ENCODE assay signal across 18 cellular contexts in the genomic region with DNA sequence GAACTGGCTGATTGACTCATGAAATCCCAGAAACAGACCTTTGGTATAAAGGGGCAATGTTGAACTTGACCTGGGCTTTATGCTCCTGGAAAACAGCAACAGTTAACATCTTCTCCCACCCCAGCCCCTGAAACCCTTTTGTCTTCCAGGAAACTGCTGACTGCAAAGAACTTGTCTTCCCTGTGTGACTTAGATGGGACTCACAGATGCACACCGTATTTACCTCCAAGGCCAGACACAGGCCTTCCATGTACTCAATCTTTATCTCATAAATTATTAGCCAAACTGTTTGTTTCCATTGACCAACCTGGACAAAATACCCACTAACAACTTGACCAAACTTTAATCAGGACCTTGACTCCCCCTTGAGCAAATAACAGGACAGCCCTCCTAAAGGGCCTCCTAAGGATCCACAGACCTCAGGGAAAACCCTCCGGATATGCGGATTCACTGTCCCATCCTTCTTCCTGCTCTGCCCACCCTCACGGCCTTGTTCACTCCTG. TPM values are rescaled to one million over a fixed set of nuclear protein-coding genes. Genes with fewer than 3 reads are reported as not detected.
DNase-seq lines count a peak whose midpoint lies in the region; ATAC-seq, FAIRE-seq and TF ChIP-seq lines count a peak whose summit lies in the region.
"Had no signal": no experiment of that assay in that cellular context is flagged by ENCODE, and none has a peak within 500 bp of the region (broad histone marks: within the 10 kb centered on the region; RNA-seq: fewer than 3 reads in every experiment).

No MANE protein-coding gene starts in this region.

- POLR2A ChIA-PET in Caco-2 (lab: Charles Lee) = no interaction called here
- POLR2A ChIA-PET in HepG2 (lab: Yijun Ruan, JAX) = no interaction called here
- POLR2A ChIA-PET in RWPE1 (lab: Yijun Ruan, JAX; ENCODE audit: low non-redundant PET) = no interaction called here

- ATAC-seq in HepG2 = peak; percentile 71
- ATAC-seq in HG02870 (IDR thresholded peaks at IDR 0.05; ENCODE audit: unreplicated experiment) = no peak
- ATAC-seq: CD8-positive, alpha-beta T cell; HCT116 had no signal

- DNase-seq in Caco-2 = no peak
- no peak for DNase-seq in astrocyte (ENCODE audit: low read depth)
- DNase-seq in HepG2 (ENCODE audit: low spot score) = peak; percentile 57
- DNase-seq in osteocyte (ENCODE audit: extremely low spot score, unreplicated experiment) = no peak
- DNase-seq in RWPE1 (ENCODE audit: low spot score) = no peak
- no peak for DNase-seq in DMS153 (lab: John Stamatoyannopoulos, UW)
- DNase-seq: 8988T; CD8-positive, alpha-beta T cell; DMS 273 treated with DMSO at 0.1 percent for 48 hours; GOT3; H7; HFFc6 had no signal

- no peak for TF ChIP-seq CTCF in Caco-2 (IDR thresholded peaks at IDR 0.05; ENCODE audit: insufficient read depth in 1 of 2, low read depth in 1 of 2, low read length in 1 of 2, severe bottlenecking in 1 of 2, unreplicated experiment in 1 of 2)
- no peak for TF ChIP-seq CTCF in astrocyte (IDR thresholded peaks at IDR 0.05; ENCODE audit: insufficient read depth, low read depth, low read length)
- no peak for TF ChIP-seq CTCF in HepG2 (CRISPR knock-in tag; IDR thresholded peaks at IDR 0.05)
- no peak for TF ChIP-seq CTCF in osteocyte (IDR thresholded peaks at IDR 0.05)
- TF ChIP-seq CTCF in RWPE1 (conservative IDR thresholded peaks at IDR 0.05; ENCODE audit: low read depth) = no peak

- no TSS peak for BruUV-seq in Caco-2 (replicated peaks; lab: Mats Ljungman, UMichigan)
- no TSS peak for BruUV-seq in HepG2 (replicated peaks; lab: Mats Ljungman, UMichigan)

- peak overlapping the region; percentile 37 for H3K27ac Mint-ChIP-seq in Caco-2 (ENCODE audit: unreplicated experiment)
- H3K27ac Mint-ChIP-seq in astrocyte (ENCODE audit: unreplicated experiment) = peak overlapping the region; percentile 20
- peak overlapping the region; percentile 73 for H3K27ac Mint-ChIP-seq in osteocyte (ENCODE audit: unreplicated experiment)
- H3K27ac Mint-ChIP-seq: CD8-positive, alpha-beta T cell; HFFc6 had no signal

- H3K36me3 ChIP-seq in Caco-2 (ENCODE audit: control insufficient read depth, insufficient read depth, low read length) (no peaks in the 10 kb centered on the region), astrocyte (ENCODE audit: insufficient read depth, low read length) (no peaks in the 10 kb centered on the region), HepG2 (replicated peaks in 1 of 2; ENCODE audit: control insufficient read depth in 1 of 2, insufficient read depth in 2 of 2, low read length in 2 of 2) (no peaks in the 10 kb centered on the region)
- H3K36me3 ChIP-seq: BLaER1 had no signal

- H3K79me2 ChIP-seq in astrocyte (ENCODE audit: insufficient read depth, low read length) = no peaks in the 10 kb centered on the region
- H3K79me2 ChIP-seq in HepG2 (ENCODE audit: insufficient read depth, low read length) = no peaks in the 10 kb centered on the region

- H3K27ac ChIP-seq in astrocyte (ENCODE audit: low read depth, low read length) (no peak overlapping the region), HepG2 (ENCODE audit: extremely low read length, insufficient read depth, low read length) (peak overlapping the region; percentile 36), RWPE1 (no peak overlapping the region)
- H3K27ac ChIP-seq: BLaER1, KMS-11 had no signal

- FAIRE-seq in astrocyte (lab: Jason Lieb, UNC) = no peak
- FAIRE-seq in HepG2 (lab: Jason Lieb, UNC) = peak; percentile 74
- FAIRE-seq: G401.6, GM12892 had no signal

- TF ChIP-seq EP300 in HepG2 (IDR thresholded peaks at IDR 0.05; ENCODE audit: low read depth in 2 of 2, low read length in 2 of 2) = peak in 1 of 2 experiments; percentile 56; a peak in 1 of 4 replicates
- TF ChIP-seq EP300 in HepG2 (CRISPR knock-in tag; IDR thresholded peaks at IDR 0.05; ENCODE audit: borderline replicate concordance) = no peak

- no peak for TF ChIP-seq POLR2A in HepG2 (IDR thresholded peaks at IDR 0.05; ENCODE audit: insufficient read depth in 1 of 2, low read depth in 2 of 2, low read length in 2 of 2)

- H3K4me2 ChIP-seq in astrocyte (ENCODE audit: low read length) (no peak overlapping the region), HepG2 (ENCODE audit: low read depth, low read length) (peak overlapping the region; percentile 50)
- H3K4me2 ChIP-seq: BLaER1, KMS-11 had no signal

- no peak overlapping the region for H2AFZ ChIP-seq in astrocyte (ENCODE audit: low read depth, low read length)
- H2AFZ ChIP-seq in HepG2 (ENCODE audit: low read length) = no peak overlapping the region

- H3K36me3 Mint-ChIP-seq in Caco-2 (ENCODE audit: insufficient read depth, unreplicated experiment) (no peaks in the 10 kb centered on the region), astrocyte (ENCODE audit: low read depth, unreplicated experiment) (no peaks in the 10 kb centered on the region), osteocyte (ENCODE audit: unreplicated experiment) (peaks cover 11% of the 10 kb centered on the region)
- H3K36me3 Mint-ChIP-seq: CD8-positive, alpha-beta T cell had no signal

- H3K4me3 Mint-ChIP-seq in Caco-2 (ENCODE audit: unreplicated experiment) = no peak overlapping the region
- no peak overlapping the region for H3K4me3 Mint-ChIP-seq in astrocyte (ENCODE audit: unreplicated experiment)
- H3K4me3 Mint-ChIP-seq in osteocyte (ENCODE audit: unreplicated experiment) = no peak overlapping the region
- H3K4me3 Mint-ChIP-seq: CD8-positive, alpha-beta T cell; HFFc6 had no signal

- H3K9ac ChIP-seq in astrocyte (ENCODE audit: low read length) = no peak overlapping the region
- no peak overlapping the region for H3K9ac ChIP-seq in HepG2 (ENCODE audit: insufficient read depth, low read depth, low read length)
- H3K9ac ChIP-seq: BLaER1, KMS-11 had no signal

- H4K20me1 ChIP-seq in astrocyte (ENCODE audit: insufficient read depth, low read length) = no peaks in the 10 kb centered on the region
- H4K20me1 ChIP-seq in HepG2 (ENCODE audit: insufficient read depth, low read length) = no peaks in the 10 kb centered on the region
- H4K20me1 ChIP-seq: BLaER1 had no signal

- 8% methylated on average over 4 of the region's 4 CpGs for WGBS in HepG2 (ENCODE audit: low lambda C conversion rate)

- CTCF ChIA-PET in Caco-2 (lab: Charles Lee) = no interaction called here
- CTCF ChIA-PET in HepG2 (lab: Yijun Ruan, JAX; ENCODE audit: low intra/inter-chr PET ratio, low total read pairs) = no interaction called here
- CTCF ChIA-PET in RWPE1 (lab: Yijun Ruan, JAX) = no interaction called here

- in situ Hi-C loops in HepG2 (cut with HindIII; ENCODE audit: extremely low pct_ligation_motif_present, low pct_unique_long_range_greater_than_20kb) = loop anchor here (10.0 kb wide), 1 partner anchor 68 kb away; no protein-coding TSS in a partner anchor

- intact Hi-C loops in Caco-2 (cut with micrococcal nuclease; ENCODE audit: unreplicated experiment) = no loop called here
- intact Hi-C loops in HepG2 (cut with micrococcal nuclease; ENCODE audit: unreplicated experiment) = loop anchor here (5.0 kb wide), 1 partner anchor 34 kb away; a partner anchor contains a TSS

- H3K4me1 ChIP-seq in Caco-2 (peaks cover 32% of the 10 kb centered on the region), astrocyte (ENCODE audit: insufficient read depth, low read length) (no peaks in the 10 kb centered on the region), HepG2 (ENCODE audit: insufficient read depth, low read length) (peaks cover 57% of the 10 kb centered on the region)
- H3K4me1 ChIP-seq: BLaER1 had no signal

- H3K4me1 Mint-ChIP-seq in Caco-2 (ENCODE audit: low read depth, unreplicated experiment) (peaks cover 17% of the 10 kb centered on the region), astrocyte (ENCODE audit: low read depth, unreplicated experiment) (peaks cover 13% of the 10 kb centered on the region), osteocyte (ENCODE audit: unreplicated experiment) (peaks cover 64% of the 10 kb centered on the region)

- no peaks in the 10 kb centered on the region for H3K27me3 ChIP-seq in Caco-2 (replicated peaks; ENCODE audit: control insufficient read depth, insufficient read depth, low read length)
- H3K27me3 ChIP-seq in astrocyte (ENCODE audit: insufficient read depth, low read length) = no peaks in the 10 kb centered on the region
- H3K27me3 ChIP-seq in HepG2 (ENCODE audit: control insufficient read depth in 1 of 2, insufficient read depth in 2 of 2, low read length in 2 of 2) = no peaks in the 10 kb centered on the region
- H3K27me3 ChIP-seq: BLaER1 had no signal

- H3K9me3 ChIP-seq in Caco-2 (0 out of 2 replicates have a peak, but pooled peaks cover 3% of the 10 kb centered on the region), astrocyte (ENCODE audit: insufficient read depth, low read depth, low read length) (no peaks in the 10 kb centered on the region), HepG2 (ENCODE audit: low read length) (no peaks in the 10 kb centered on the region)
- H3K9me3 ChIP-seq: BLaER1 had no signal

- H3K27me3 Mint-ChIP-seq in Caco-2 (ENCODE audit: insufficient read depth, unreplicated experiment) (no peaks in the 10 kb centered on the region), astrocyte (ENCODE audit: low read depth, unreplicated experiment) (no peaks in the 10 kb centered on the region), osteocyte (ENCODE audit: unreplicated experiment) (no peaks in the 10 kb centered on the region)

- no peak for TF ChIP-seq RAD21 in HepG2 (CRISPR knock-in tag; IDR thresholded peaks at IDR 0.05)

- H3K4me3 ChIP-seq in Caco-2 (ENCODE audit: low read depth, low read length) = no peak overlapping the region
- H3K4me3 ChIP-seq in astrocyte (ENCODE audit: insufficient read depth, low read depth, low read length) = no peak overlapping the region
- H3K4me3 ChIP-seq in HepG2 (replicated peaks in 1 of 3; ENCODE audit: insufficient read depth in 1 of 3, low read depth in 2 of 3, low read length in 3 of 3) = peak overlapping the region in 2 of 3 experiments; percentile 3 to 32; a peak in 2 of 6 replicates
- H3K4me3 ChIP-seq: BLaER1 had no signal

- H3K9me3 Mint-ChIP-seq in Caco-2 (ENCODE audit: unreplicated experiment) (no peaks in the 10 kb centered on the region), astrocyte (ENCODE audit: unreplicated experiment) (no peaks in the 10 kb centered on the region), osteocyte (ENCODE audit: unreplicated experiment) (peaks cover 3% of the 10 kb centered on the region)
- H3K9me3 Mint-ChIP-seq: CD8-positive, alpha-beta T cell; HFFc6 had no signal

RNA-seq across cellular contexts. Expression of a gene that starts 36.3 kb away (rescaled TPM):
- total RNA-seq in Caco-2 (2022) (0.11 and 0.51 TPM in 2 replicates), astrocyte (5.3 and 11.8 TPM in 2 replicates), HepG2 (2016; rRNA removed; fragmentation: Illumina TruSeq; extraction: Trizol) (25.5 and 27.2 TPM in 2 replicates), osteocyte (134 and 139 TPM in 2 replicates)
- 4.1 and 5.8 TPM in 2 replicates for total RNA-seq in HepG2 (2016; cell fraction: cytosol; rRNA removed; fragmentation: Illumina TruSeq; extraction: Trizol; ENCODE audit: low read depth)
- total RNA-seq in HepG2 (2016; cell fraction: insoluble cytoplasmic fraction; rRNA removed; fragmentation: Illumina TruSeq; extraction: Trizol) = 24.4 and 26.8 TPM in 2 replicates
- total RNA-seq in HepG2 (2016; cell fraction: membrane; rRNA removed; fragmentation: Illumina TruSeq; extraction: Trizol) = 8.1 and 8.3 TPM in 2 replicates
- 50.2 and 51.9 TPM in 2 replicates for total RNA-seq in HepG2 (2016; cell fraction: nucleus; rRNA removed; fragmentation: Illumina TruSeq; extraction: Trizol)
- 15.2 and 15.3 TPM in 2 replicates for polyA plus RNA-seq in HepG2 (2011; rRNA removed)
- 14.0 and 14.4 TPM in 2 replicates for polyA plus RNA-seq in HepG2 (2011; cell fraction: cytosol; rRNA removed)
- polyA plus RNA-seq in HepG2 (2011; cell fraction: nucleus; rRNA removed) = 40.5 and 45.2 TPM in 2 replicates
- 12.3 and 17.3 TPM in 2 replicates for polyA plus RNA-seq in HepG2 (2012)
- polyA plus RNA-seq in HepG2 (2016; cell fraction: cytosol; fragmentation: Illumina TruSeq; extraction: Trizol; ENCODE audit: low read depth) = 1.0 TPM in 2 replicates
- 19.5 and 19.7 TPM in 2 replicates for polyA plus RNA-seq in HepG2 (2016; cell fraction: insoluble cytoplasmic fraction; fragmentation: Illumina TruSeq; extraction: Trizol; ENCODE audit: low read depth)
- 2.4 and 2.7 TPM in 2 replicates for polyA plus RNA-seq in HepG2 (2016; cell fraction: membrane; fragmentation: Illumina TruSeq; extraction: Trizol; ENCODE audit: low read depth)
- polyA plus RNA-seq in HepG2 (2016; cell fraction: nucleus; fragmentation: Illumina TruSeq; extraction: Trizol; ENCODE audit: insufficient read depth, low read depth) = 45.5 and 46.6 TPM in 2 replicates
- polyA minus RNA-seq in HepG2 (2011; rRNA and poly(A)+ RNA removed; ENCODE audit: low replicate concordance) = 0.26 and 56.3 TPM in 2 replicates
- 27.0 and 35.0 TPM in 2 replicates for polyA minus RNA-seq in HepG2 (2011; cell fraction: cytosol; rRNA and poly(A)+ RNA removed)
- 83.7 and 91.6 TPM in 2 replicates for polyA minus RNA-seq in HepG2 (2011; cell fraction: nucleus; rRNA and poly(A)+ RNA removed)
- total RNA-seq: CD8-positive, alpha-beta T cell; HFFc6 had no signal

Comparison
In these comparisons a context has a peak if more than half of its experiments do, and no peak if none do; other contexts are left out.
1. H3K4me3 ChIP-seq: peak in HepG2 (2 of 3); none in Caco-2 (single experiment) and astrocyte (single experiment).
2. H3K27ac Mint-ChIP-seq: peak in every context shown above with its lines; median percentile 73 in osteocyte; 37 in Caco-2; 20 in astrocyte.